2 cellular contexts compared by ENCODE assay signal in the genomic region with DNA sequence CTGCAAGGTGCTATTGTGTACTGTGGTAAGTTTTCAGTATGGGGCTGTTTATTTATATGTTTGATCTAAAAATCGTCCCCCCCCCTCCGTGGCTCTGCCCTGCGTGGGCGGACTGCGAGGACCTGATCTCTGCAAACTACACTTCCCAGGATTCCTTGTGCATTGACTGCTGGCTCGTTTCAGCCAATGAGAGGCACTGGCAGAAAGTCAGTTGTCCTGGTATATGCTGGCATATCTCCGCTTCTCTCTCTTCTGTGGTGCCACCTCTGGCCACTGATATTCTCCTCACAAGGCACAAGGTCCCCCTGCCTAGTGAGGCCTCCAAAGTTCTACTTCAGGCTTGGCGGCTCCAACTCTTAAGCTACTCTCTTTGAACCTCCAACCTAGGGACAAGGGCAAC.
A peak's percentile ranks its signal among the peaks of the same experiment; 100 is the strongest.
TF ChIP-seq lines count a peak whose summit lies in the region.

No MANE protein-coding gene starts in this region.

TF ChIP-seq in HepG2, 621 proteins besides CTCF, POLR2A, EP300 and RAD21 (continued from another document):
- TF ChIP-seq, protein P1, sequence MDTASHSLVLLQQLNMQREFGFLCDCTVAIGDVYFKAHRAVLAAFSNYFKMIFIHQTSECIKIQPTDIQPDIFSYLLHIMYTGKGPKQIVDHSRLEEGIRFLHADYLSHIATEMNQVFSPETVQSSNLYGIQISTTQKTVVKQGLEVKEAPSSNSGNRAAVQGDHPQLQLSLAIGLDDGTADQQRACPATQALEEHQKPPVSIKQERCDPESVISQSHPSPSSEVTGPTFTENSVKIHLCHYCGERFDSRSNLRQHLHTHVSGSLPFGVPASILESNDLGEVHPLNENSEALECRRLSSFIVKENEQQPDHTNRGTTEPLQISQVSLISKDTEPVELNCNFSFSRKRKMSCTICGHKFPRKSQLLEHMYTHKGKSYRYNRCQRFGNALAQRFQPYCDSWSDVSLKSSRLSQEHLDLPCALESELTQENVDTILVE (CRISPR knock-in tag; IDR thresholded peaks at IDR 0.05): no peak
- no peak for TF ChIP-seq ZSCAN31 (CRISPR knock-in tag; IDR thresholded peaks at IDR 0.05; ENCODE audit: low read depth)
- TF ChIP-seq, protein P2, sequence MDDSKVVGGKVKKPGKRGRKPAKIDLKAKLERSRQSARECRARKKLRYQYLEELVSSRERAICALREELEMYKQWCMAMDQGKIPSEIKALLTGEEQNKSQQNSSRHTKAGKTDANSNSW (CRISPR knock-in tag; IDR thresholded peaks at IDR 0.05; ENCODE audit: borderline replicate concordance): no peak
- peak; percentile 68 for TF ChIP-seq ZNF143 (CRISPR knock-in tag; IDR thresholded peaks at IDR 0.05)
- peak; percentile 51 for TF ChIP-seq NFYB (CRISPR knock-in tag; IDR thresholded peaks at IDR 0.05)
- TF ChIP-seq, protein P3, sequence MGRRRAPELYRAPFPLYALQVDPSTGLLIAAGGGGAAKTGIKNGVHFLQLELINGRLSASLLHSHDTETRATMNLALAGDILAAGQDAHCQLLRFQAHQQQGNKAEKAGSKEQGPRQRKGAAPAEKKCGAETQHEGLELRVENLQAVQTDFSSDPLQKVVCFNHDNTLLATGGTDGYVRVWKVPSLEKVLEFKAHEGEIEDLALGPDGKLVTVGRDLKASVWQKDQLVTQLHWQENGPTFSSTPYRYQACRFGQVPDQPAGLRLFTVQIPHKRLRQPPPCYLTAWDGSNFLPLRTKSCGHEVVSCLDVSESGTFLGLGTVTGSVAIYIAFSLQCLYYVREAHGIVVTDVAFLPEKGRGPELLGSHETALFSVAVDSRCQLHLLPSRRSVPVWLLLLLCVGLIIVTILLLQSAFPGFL (CRISPR knock-in tag; IDR thresholded peaks at IDR 0.05): no peak
- TF ChIP-seq NFYC (CRISPR knock-in tag; IDR thresholded peaks at IDR 0.05): 0 out of 2 replicates have a peak, but pooled peaks have one; percentile 31
- no peak for TF ChIP-seq MIER3 (CRISPR knock-in tag; IDR thresholded peaks at IDR 0.05; ENCODE audit: borderline replicate concordance)
- TF ChIP-seq THAP11 (CRISPR knock-in tag; IDR thresholded peaks at IDR 0.05): peak; percentile 69
- TF ChIP-seq ZNF619 (CRISPR knock-in tag; IDR thresholded peaks at IDR 0.05): no peak
- TF ChIP-seq, protein P4, sequence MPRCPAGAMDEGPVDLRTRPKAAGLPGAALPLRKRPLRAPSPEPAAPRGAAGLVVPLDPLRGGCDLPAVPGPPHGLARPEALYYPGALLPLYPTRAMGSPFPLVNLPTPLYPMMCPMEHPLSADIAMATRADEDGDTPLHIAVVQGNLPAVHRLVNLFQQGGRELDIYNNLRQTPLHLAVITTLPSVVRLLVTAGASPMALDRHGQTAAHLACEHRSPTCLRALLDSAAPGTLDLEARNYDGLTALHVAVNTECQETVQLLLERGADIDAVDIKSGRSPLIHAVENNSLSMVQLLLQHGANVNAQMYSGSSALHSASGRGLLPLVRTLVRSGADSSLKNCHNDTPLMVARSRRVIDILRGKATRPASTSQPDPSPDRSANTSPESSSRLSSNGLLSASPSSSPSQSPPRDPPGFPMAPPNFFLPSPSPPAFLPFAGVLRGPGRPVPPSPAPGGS (CRISPR knock-in tag; IDR thresholded peaks at IDR 0.05): no peak

TF ChIP-seq in WTC11, 78 proteins besides CTCF, POLR2A, EP300 and RAD21 (continued from another document):
- TF ChIP-seq, protein P5, sequence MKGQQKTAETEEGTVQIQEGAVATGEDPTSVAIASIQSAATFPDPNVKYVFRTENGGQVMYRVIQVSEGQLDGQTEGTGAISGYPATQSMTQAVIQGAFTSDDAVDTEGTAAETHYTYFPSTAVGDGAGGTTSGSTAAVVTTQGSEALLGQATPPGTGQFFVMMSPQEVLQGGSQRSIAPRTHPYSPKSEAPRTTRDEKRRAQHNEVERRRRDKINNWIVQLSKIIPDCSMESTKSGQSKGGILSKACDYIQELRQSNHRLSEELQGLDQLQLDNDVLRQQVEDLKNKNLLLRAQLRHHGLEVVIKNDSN (CRISPR knock-in tag; IDR thresholded peaks at IDR 0.05): peak; percentile 52
- TF ChIP-seq, protein P3 (CRISPR knock-in tag; IDR thresholded peaks at IDR 0.05; ENCODE audit: borderline replicate concordance): no peak
- peak; percentile 77 for TF ChIP-seq NFYB (CRISPR knock-in tag; conservative IDR thresholded peaks at IDR 0.05; ENCODE audit: low read depth)
- TF ChIP-seq, protein P6, sequence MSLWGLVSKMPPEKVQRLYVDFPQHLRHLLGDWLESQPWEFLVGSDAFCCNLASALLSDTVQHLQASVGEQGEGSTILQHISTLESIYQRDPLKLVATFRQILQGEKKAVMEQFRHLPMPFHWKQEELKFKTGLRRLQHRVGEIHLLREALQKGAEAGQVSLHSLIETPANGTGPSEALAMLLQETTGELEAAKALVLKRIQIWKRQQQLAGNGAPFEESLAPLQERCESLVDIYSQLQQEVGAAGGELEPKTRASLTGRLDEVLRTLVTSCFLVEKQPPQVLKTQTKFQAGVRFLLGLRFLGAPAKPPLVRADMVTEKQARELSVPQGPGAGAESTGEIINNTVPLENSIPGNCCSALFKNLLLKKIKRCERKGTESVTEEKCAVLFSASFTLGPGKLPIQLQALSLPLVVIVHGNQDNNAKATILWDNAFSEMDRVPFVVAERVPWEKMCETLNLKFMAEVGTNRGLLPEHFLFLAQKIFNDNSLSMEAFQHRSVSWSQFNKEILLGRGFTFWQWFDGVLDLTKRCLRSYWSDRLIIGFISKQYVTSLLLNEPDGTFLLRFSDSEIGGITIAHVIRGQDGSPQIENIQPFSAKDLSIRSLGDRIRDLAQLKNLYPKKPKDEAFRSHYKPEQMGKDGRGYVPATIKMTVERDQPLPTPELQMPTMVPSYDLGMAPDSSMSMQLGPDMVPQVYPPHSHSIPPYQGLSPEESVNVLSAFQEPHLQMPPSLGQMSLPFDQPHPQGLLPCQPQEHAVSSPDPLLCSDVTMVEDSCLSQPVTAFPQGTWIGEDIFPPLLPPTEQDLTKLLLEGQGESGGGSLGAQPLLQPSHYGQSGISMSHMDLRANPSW (CRISPR knock-in tag; conservative IDR thresholded peaks at IDR 0.05; ENCODE audit: low read depth): no peak
